Comparison of ENCODE assay signal across 22 cellular contexts in genomic region chr2:241854342-241855244, GRCh38. TPM values are rescaled to one million over a fixed set of nuclear protein-coding genes. Genes with fewer than 3 reads are reported as not detected.
DNase-seq lines count a peak whose midpoint lies in the region; ATAC-seq, FAIRE-seq and TF ChIP-seq lines count a peak whose summit lies in the region.
"Had no signal": no experiment of that assay in that cellular context is flagged by ENCODE, and none has a peak within 500 bp of the region (broad histone marks: within the 10 kb centered on the region; RNA-seq: fewer than 3 reads in every experiment).

No MANE protein-coding gene starts in this region.

- H3K27ac ChIP-seq in kidney (ENCODE audit: low read depth in 2 of 2, low read length in 2 of 2) (no peak overlapping the region), spleen (no peak overlapping the region)
- H3K27ac ChIP-seq: PC-9 had no signal

- no peak overlapping the region for H3K9ac ChIP-seq in kidney (ENCODE audit: low read length in 2 of 2)

- peaks cover 37% of the 10 kb centered on the region for H3K4me1 Mint-ChIP-seq in central memory CD8-positive, alpha-beta T cell

- no peak for ATAC-seq in central memory CD8-positive, alpha-beta T cell (replicated peaks; ENCODE audit: extremely low read depth, poor library complexity, severe bottlenecking)
- ATAC-seq in HG03342 (IDR thresholded peaks at IDR 0.05; ENCODE audit: unreplicated experiment): no peak
- ATAC-seq: esophagus mucosa had no signal

- H3K4me3 ChIP-seq in kidney (ENCODE audit: low read length in 2 of 2): no peak overlapping the region
- H3K4me3 ChIP-seq in spleen: no peak overlapping the region
- H3K4me3 ChIP-seq: PC-9 had no signal

- H3K9me3 ChIP-seq in kidney (ENCODE audit: control insufficient read depth in 1 of 2, low read length in 2 of 2) (no peaks in the 10 kb centered on the region), spleen (no peaks in the 10 kb centered on the region)

- DNase-seq in activated T-cell treated with anti-CD3 and anti-CD28 coated beads, Interleukin-2, amount 50 U/mL, for 48 hours: peak; percentile 15 to 19
- DNase-seq in activated T-cell treated with anti-CD3 and anti-CD28 coated beads for 4 hours: no peak
- no peak for DNase-seq in central memory CD8-positive, alpha-beta T cell (ENCODE audit: low spot score in 2 of 2)
- DNase-seq in kidney: peak; percentile 69
- peak; percentile 69 for DNase-seq in spleen
- DNase-seq in DMS114 treated with DMSO at 0.1 percent for 48 hours (lab: John Stamatoyannopoulos, UW; ENCODE audit: unreplicated experiment): no peak
- no peak for DNase-seq in iPS-NIHi7 (ENCODE audit: extremely low spot score)
- DNase-seq: ACHN; activated CD4-positive, alpha-beta T cell treated with anti-CD3 and anti-CD28 coated beads, Interleukin-2, amount 50 U/mL, for 4 hours; activated naive CD8-positive, alpha-beta T cell treated with anti-CD3 and anti-CD28 coated beads, Interleukin-2, amount 50 U/mL, for 24 hours; KBM-7; NCI-H1092; NCI-H69 had no signal

- H3K36me3 ChIP-seq in kidney (ENCODE audit: control insufficient read depth in 1 of 2, insufficient read depth in 2 of 2, low read length in 2 of 2) (no peaks in the 10 kb centered on the region), spleen (peaks cover 0 to 22% (median 0%) of the 10 kb centered on the region in 6 donors)

- WGBS in spleen, 5 donors: 43 to 59% (median 47%) methylated on average over 13 to 21 of the region's 21 CpGs

- H3K27ac Mint-ChIP-seq in central memory CD8-positive, alpha-beta T cell (ENCODE audit: low read depth): no peak overlapping the region
- H3K27ac Mint-ChIP-seq: activated naive CD8-positive, alpha-beta T cell treated with anti-CD3 and anti-CD28 coated beads, Interleukin-2, amount 50 U/mL, for 24 hours; CD8-positive, alpha-beta T cell had no signal

- TF ChIP-seq CTCF in kidney (IDR thresholded peaks at IDR 0.05; ENCODE audit: borderline replicate concordance, extremely low read depth, insufficient read depth) (no peak), spleen (IDR thresholded peaks at IDR 0.05 in 8 of 11, conservative IDR thresholded peaks at IDR 0.05 in 3 of 11) (no peak)

- H3K27me3 ChIP-seq in spleen (replicated peaks in 1 of 7): peaks cover 0 to 48% (median 0%) of the 10 kb centered on the region in 7 donors

- H3K36me3 Mint-ChIP-seq in central memory CD8-positive, alpha-beta T cell (ENCODE audit: insufficient read depth): peaks cover 9% of the 10 kb centered on the region
- H3K36me3 Mint-ChIP-seq: CD8-positive, alpha-beta T cell; memory B cell had no signal

- FAIRE-seq in kidney (lab: Jason Lieb, UNC): no peak
- FAIRE-seq: bronchial epithelial cell, TTC549 had no signal

- no peaks in the 10 kb centered on the region for H3K27me3 Mint-ChIP-seq in central memory CD8-positive, alpha-beta T cell
- H3K27me3 Mint-ChIP-seq: activated naive CD8-positive, alpha-beta T cell treated with anti-CD3 and anti-CD28 coated beads, Interleukin-2, amount 50 U/mL, for 24 hours; memory B cell had no signal

- intact Hi-C loops in kidney (cut with DNase I) (no loop called here), spleen (cut with DNase I; ENCODE audit: low total_unique reads) (no loop called here)

- peak overlapping the region; percentile 55 for H3K4me3 Mint-ChIP-seq in central memory CD8-positive, alpha-beta T cell
- H3K4me3 Mint-ChIP-seq: CD8-positive, alpha-beta T cell; memory B cell had no signal

- TF ChIP-seq POLR2A in spleen (IDR thresholded peaks at IDR 0.05): no peak

- H3K4me1 ChIP-seq in kidney (ENCODE audit: control insufficient read depth in 1 of 2, insufficient read depth in 1 of 2, low read depth in 1 of 2, low read length in 2 of 2) (peaks cover 0 to 6% of the 10 kb centered on the region in 2 donors), spleen (peaks cover 0 to 27% (median 10%) of the 10 kb centered on the region in 6 donors)

- no peaks in the 10 kb centered on the region for H3K9me3 Mint-ChIP-seq in central memory CD8-positive, alpha-beta T cell
- H3K9me3 Mint-ChIP-seq: activated naive CD8-positive, alpha-beta T cell treated with anti-CD3 and anti-CD28 coated beads, Interleukin-2, amount 50 U/mL, for 24 hours; activated T-cell treated with anti-CD3 and anti-CD28 coated beads, Interleukin-2, amount 50 U/mL, for 4 hours; CD8-positive, alpha-beta T cell; memory B cell had no signal

RNA-seq across cellular contexts. Expression of gene PDCD1, which starts 4.1 kb away (rescaled TPM):
- total RNA-seq in kidney (1.6 TPM), spleen (1 to 10 TPM; 3.1 to 7.9 (median 5.4) TPM)
- polyA plus RNA-seq in kidney (ENCODE audit: insufficient read depth, low read depth, low replicate concordance) (0.49 TPM), spleen (1 to 10 TPM; 2.7 to 7.3 (median 5.2) TPM)
- total RNA-seq: bronchial epithelial cell, PC-9 had no signal
- polyA plus RNA-seq: neural cell had no signal

RNA-seq across cellular contexts. Expression of gene RTP5, which starts 14.9 kb away (rescaled TPM):
- 0.13 TPM for total RNA-seq in kidney
- not detected for polyA plus RNA-seq in kidney (ENCODE audit: insufficient read depth, low read depth, low replicate concordance)
- 1 to 10 TPM in 4 of 7 donors, under 1 TPM in 3; 0.34 to 2.2 (median 1.0) TPM for total RNA-seq in spleen
- polyA plus RNA-seq in spleen: under 1 TPM; 0.39 to 0.93 (median 0.49) TPM
- total RNA-seq: bronchial epithelial cell, esophagus mucosa, PC-9 had no signal

RNA-seq across cellular contexts. Expression of gene NEU4, which starts 45.6 kb away (rescaled TPM):
- total RNA-seq in kidney (0.76 TPM), spleen (1 to 10 TPM in 2 of 7 donors, under 1 TPM in 2, not detected in 3; 0.32 to 1.9 (median 0.85) TPM)
- polyA plus RNA-seq in kidney (ENCODE audit: insufficient read depth, low read depth, low replicate concordance) (2.8 TPM), spleen (under 1 TPM; 0.04 to 0.22 (median 0.08) TPM)
- total RNA-seq: bronchial epithelial cell, esophagus mucosa had no signal
- polyA plus RNA-seq: neural cell had no signal

Comparison
In these comparisons a context has a peak if more than half of its experiments do, and no peak if none do; other contexts are left out.
1. DNase-seq: peak in activated T-cell treated with anti-CD3 and anti-CD28 coated beads, Interleukin-2, amount 50 U/mL, for 48 hours (2 of 2), kidney (single experiment) and spleen (single experiment); none in activated T-cell treated with anti-CD3 and anti-CD28 coated beads for 4 hours (single experiment), central memory CD8-positive, alpha-beta T cell (0 of 2), DMS114 treated with DMSO at 0.1 percent for 48 hours (single experiment) and iPS-NIHi7 (single experiment).